In genomic region chr11:62652156-62653006, GRCh38 we compare ENCODE assay signal across 1 cellular context.
TF ChIP-seq lines count a peak whose summit lies in the region.

No MANE protein-coding gene starts in this region.

TF ChIP-seq in GM12878, 131 proteins besides CTCF, POLR2A, EP300 and RAD21:
- TF ChIP-seq MLLT1 (IDR thresholded peaks at IDR 0.05) (0 out of 2 replicates have a peak, but pooled peaks have one; percentile 26), CUX1 (IDR thresholded peaks at IDR 0.05; ENCODE audit: insufficient replicate concordance, low read depth, low read length) (no peak), SIX5 (IDR thresholded peaks at IDR 0.05; ENCODE audit: low read depth, low read length, severe bottlenecking) (no peak)
